ENCODE assay signal across 8 cellular contexts in the genomic region with DNA sequence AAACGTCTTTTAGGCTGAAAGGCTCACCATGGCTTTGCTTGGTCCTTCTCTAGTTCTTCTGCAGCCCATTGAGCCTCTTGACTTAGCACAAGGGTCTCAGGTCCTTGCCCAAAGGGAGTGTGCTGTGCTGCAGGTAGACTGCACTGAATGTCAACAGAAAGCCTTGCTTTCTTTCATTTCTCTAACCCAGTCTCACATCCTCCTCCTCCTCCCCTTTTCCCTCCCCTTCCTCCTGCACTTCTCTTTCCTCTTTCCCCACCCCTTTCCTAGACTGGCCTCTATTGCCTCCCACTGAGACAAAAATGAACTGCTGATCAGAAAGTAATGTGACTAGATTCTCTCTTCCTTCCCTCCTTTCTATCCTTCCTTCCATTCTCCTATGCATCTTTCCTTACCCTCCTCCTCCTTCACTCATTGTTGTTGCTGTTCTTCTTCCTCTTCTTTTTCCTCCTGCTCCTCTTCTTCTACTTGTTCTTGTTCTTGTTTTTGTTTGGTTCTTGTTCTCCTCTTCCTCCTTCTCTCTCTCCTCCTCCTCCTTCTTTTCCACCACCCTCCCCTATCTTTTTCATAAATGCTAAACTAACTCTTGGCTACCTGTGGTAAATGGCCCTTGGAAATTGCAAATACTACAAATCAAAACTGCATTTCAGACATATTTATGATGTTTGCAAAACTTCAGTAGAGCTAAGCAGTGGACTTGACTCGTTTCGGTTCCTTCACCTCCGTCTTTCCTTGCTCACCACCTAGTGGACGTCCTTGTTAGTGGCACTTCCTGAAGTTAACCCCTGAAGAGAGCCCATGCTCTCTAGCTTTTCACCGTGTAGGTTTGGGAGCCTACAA. TPM values are rescaled to one million over a fixed set of nuclear protein-coding genes. Genes with fewer than 3 reads are reported as not detected.
DNase-seq lines count a peak whose midpoint lies in the region; ATAC-seq and TF ChIP-seq lines count a peak whose summit lies in the region.

A gene (minus strand): TSS at position 152 of the 840 bp plus-strand sequence. CDS start 122 bp downstream, at position 30.

- H3K9me3 ChIP-seq in ascending aorta, result peaks cover 0 to 5% of the 10 kb centered on the region in 2 donors
- no peaks in the 10 kb centered on the region for H3K9me3 ChIP-seq in gastrocnemius medialis

- no peak for TF ChIP-seq POLR2A in gastrocnemius medialis (IDR thresholded peaks at IDR 0.05)

- H3K4me1 ChIP-seq in ascending aorta (no peaks in the 10 kb centered on the region), gastrocnemius medialis (no peaks in the 10 kb centered on the region)

- in situ Hi-C loops in gastrocnemius medialis (cut with MboI; ENCODE audit: low sequenced_read_pairs in 4 of 4), result no loop called here

- DNase-seq in NCI-H146 (lab: John Stamatoyannopoulos, UW) (peak; percentile 26), NCI-H146 treated with DMSO at 0.1 percent for 48 hours (lab: John Stamatoyannopoulos, UW; ENCODE audit: unreplicated experiment) (no peak), NCI-H1048 (lab: John Stamatoyannopoulos, UW) (peak; percentile 61), T-helper 1 cell (peak; percentile 23 to 87 (median 58)), ascending aorta (ENCODE audit: low spot score in 2 of 2) (peak; percentile 10 to 76), hypothalamus (lab: John Stamatoyannopoulos, UW) (peak in 34 of 51 donors; percentile 0 to 75 (median 16)), gastrocnemius medialis (peak; percentile 21 to 23)

- ATAC-seq in HG02642 (IDR thresholded peaks at IDR 0.05; ENCODE audit: poor library complexity, unreplicated experiment), result peak; percentile 80
- ATAC-seq in gastrocnemius medialis, result peak; percentile 70 to 83

- H3K36me3 ChIP-seq in ascending aorta, result no peaks in the 10 kb centered on the region
- H3K36me3 ChIP-seq in gastrocnemius medialis, result no peaks in the 10 kb centered on the region

- TF ChIP-seq CTCF in ascending aorta (IDR thresholded peaks at IDR 0.05) (peak; percentile 28 to 57 (median 52)), gastrocnemius medialis (IDR thresholded peaks at IDR 0.05 in 4 of 5, conservative IDR thresholded peaks at IDR 0.05 in 1 of 5) (peak; percentile 18 to 68 (median 64))

- H3K4me3 ChIP-seq in ascending aorta (peak within 1 kb of the TSS; percentile 11 to 34), gastrocnemius medialis (peak within 1 kb of the TSS in 3 of 4 donors; percentile 22 to 49 (median 30))

- H3K27ac ChIP-seq in ascending aorta, result no peak within 1 kb of the TSS
- H3K27ac ChIP-seq in gastrocnemius medialis, result no peak within 1 kb of the TSS

- H3K27me3 ChIP-seq in ascending aorta (no peaks in the 10 kb centered on the region), gastrocnemius medialis (no peaks in the 10 kb centered on the region)

- intact Hi-C loops in ascending aorta (cut with DNase I), result no loop called here
- intact Hi-C loops in gastrocnemius medialis (cut with DNase I; ENCODE audit: low total_unique reads), result loop anchor here (5.0 kb wide), 2 partner anchors 109 to 159 kb away; no protein-coding TSS in a partner anchor

RNA-seq across cellular contexts. Expression of the gene that starts here (rescaled TPM):
- 1.9 TPM for total RNA-seq in ascending aorta
- total RNA-seq in gastrocnemius medialis, result under 1 TPM in 3 of 4 donors, not detected in 1; 0.24 to 0.72 (median 0.55) TPM

Comparison
In these comparisons a context has a peak if more than half of its experiments do, and no peak if none do; other contexts are left out.
1. Peak in DNase-seq, ATAC-seq and H3K4me3 ChIP-seq in gastrocnemius medialis; RNA of the gene not detected or under 1 TPM.